Comparison of ENCODE assay signal across 8 cellular contexts in genomic region chrX:46686003-46686645, GRCh38.
DNase-seq lines count a peak whose midpoint lies in the region; ATAC-seq and TF ChIP-seq lines count a peak whose summit lies in the region.

No MANE protein-coding gene starts in this region.

- no peaks in the 10 kb centered on the region for H3K36me3 ChIP-seq in aorta (ENCODE audit: control insufficient read depth in 1 of 2, insufficient read depth in 2 of 2, low read length in 1 of 2)

- 24 to 41% methylated on average over 5 of the region's 5 CpGs for WGBS in aorta, 2 donors

- DNase-seq in activated gamma-delta T cell treated with Interleukin-2 at 50 U/mL for 16 hours (peak; percentile 29), activated gamma-delta T cell (lab: John Stamatoyannopoulos, UW) (no peak), HT-29 (ENCODE audit: low spot score) (peak; percentile 57), T-helper 2 cell (peak in 3 of 5 experiments; percentile 4 to 72 (median 10)), dermis microvascular lymphatic vessel endothelial cell (ENCODE audit: low read depth in 2 of 2) (peak; percentile 23 to 43), midbrain (lab: John Stamatoyannopoulos, UW) (peak; percentile 6), aorta (no peak), omental fat pad (ENCODE audit: low spot score) (no peak)

- H3K4me1 ChIP-seq in aorta (ENCODE audit: control insufficient read depth in 1 of 2, insufficient read depth in 2 of 2, low read length in 2 of 2): no peaks in the 10 kb centered on the region

- H3K9me3 ChIP-seq in aorta (ENCODE audit: control insufficient read depth, low read length): no peaks in the 10 kb centered on the region

- intact Hi-C loops in aorta (cut with DNase I): loop anchor here in 1 of 2 donors (10.0 kb wide), 1 partner anchor 111 kb away; the partner anchor contains the start of gene CHST7

- H3K27me3 ChIP-seq in aorta (ENCODE audit: control insufficient read depth in 1 of 2, insufficient read depth in 2 of 2, low read length in 1 of 2): no peaks in the 10 kb centered on the region

- ATAC-seq in aorta (ENCODE audit: low FRiP score) (peak; percentile 65), omental fat pad (ENCODE audit: low FRiP score) (no peak)

- no peak overlapping the region for H3K4me3 ChIP-seq in aorta (ENCODE audit: low read length in 2 of 2)

- H3K27ac ChIP-seq in aorta (ENCODE audit: low read depth in 1 of 2, low read length in 2 of 2): no peak overlapping the region

- no peak for TF ChIP-seq CTCF in omental fat pad (IDR thresholded peaks at IDR 0.05)

Comparison
In these comparisons a context has a peak if more than half of its experiments do, and no peak if none do; other contexts are left out.
1. DNase-seq: peak in activated gamma-delta T cell treated with Interleukin-2 at 50 U/mL for 16 hours (single experiment), HT-29 (single experiment), T-helper 2 cell (3 of 5), dermis microvascular lymphatic vessel endothelial cell (2 of 2) and midbrain (single experiment); none in activated gamma-delta T cell (single experiment), aorta (0 of 2) and omental fat pad (single experiment).